Comparison of ENCODE assay signal across 12 cellular contexts in genomic region chr9:136617746-136618577, GRCh38. TPM values are rescaled to one million over a fixed set of nuclear protein-coding genes. Genes with fewer than 3 reads are reported as not detected.
DNase-seq lines count a peak whose midpoint lies in the region; ATAC-seq and TF ChIP-seq lines count a peak whose summit lies in the region.
"Had no signal": no experiment of that assay in that cellular context is flagged by ENCODE, and none has a peak within 500 bp of the region (broad histone marks: within the 10 kb centered on the region; RNA-seq: fewer than 3 reads in every experiment).

No MANE protein-coding gene starts in this region.

- H2BK120ac ChIP-seq in neuronal stem cell (ENCODE audit: low read depth, low read length), result peak overlapping the region; percentile 81

- no peaks in the 10 kb centered on the region for H3K36me3 Mint-ChIP-seq in dendritic cell treated with granulocyte-macrophage colony-stimulating factor and Interleukin-4, amounts not matched to agents 40 ng/mL and 50 ng/mL, for 4 days (ENCODE audit: low read depth)
- H3K36me3 Mint-ChIP-seq: activated CD4-positive, alpha-beta memory T cell treated with anti-CD3 and anti-CD28 coated beads for 36 hours had no signal

- TF ChIP-seq CTCF in DND-41 (IDR thresholded peaks at IDR 0.05; ENCODE audit: borderline replicate concordance, extremely low read depth, low read length, poor library complexity, severe bottlenecking), result no peak

- H2BK12ac ChIP-seq in neuronal stem cell (ENCODE audit: low read length), result peak overlapping the region; percentile 97

- peak overlapping the region; percentile 71 for H3K14ac ChIP-seq in neuronal stem cell (ENCODE audit: low read length)

- no peak overlapping the region for H3K4me2 ChIP-seq in DND-41 (ENCODE audit: insufficient read depth, low read length)
- peak overlapping the region; percentile 40 for H3K4me2 ChIP-seq in Karpas-422 (ENCODE audit: low read depth, low read length, poor library complexity, severe bottlenecking)
- H3K4me2 ChIP-seq in neuronal stem cell (ENCODE audit: insufficient read depth, low read length, poor library complexity, severe bottlenecking), result no peak overlapping the region

- H2AK5ac ChIP-seq in neuronal stem cell (ENCODE audit: low read depth, low read length), result peak overlapping the region; percentile 100

- H3K36me3 ChIP-seq in DND-41 (ENCODE audit: insufficient read depth, low read length) (no peaks in the 10 kb centered on the region), Karpas-422 (ENCODE audit: insufficient read depth, low read length) (no peaks in the 10 kb centered on the region), neuronal stem cell (replicated peaks in 1 of 2; ENCODE audit: control insufficient read depth in 2 of 2, insufficient read depth in 2 of 2, low read length in 2 of 2) (no peaks in the 10 kb centered on the region), H7 (replicated peaks; ENCODE audit: control insufficient read depth, insufficient read depth, low read length) (no peaks in the 10 kb centered on the region)
- H3K36me3 ChIP-seq: gastroesophageal sphincter had no signal

- no peak overlapping the region for H4K8ac ChIP-seq in neuronal stem cell (ENCODE audit: low read depth, low read length)

- DNase-seq in DND-41 (no peak), Karpas-422 (no peak), neuronal stem cell (ENCODE audit: low spot score) (no peak), H7 (no peak), NCI-H2081 (lab: John Stamatoyannopoulos, UW) (no peak)
- DNase-seq: activated CD4-positive, alpha-beta memory T cell treated with anti-CD3 and anti-CD28 coated beads for 36 hours; activated gamma-delta T cell; NCI-H524 treated with DMSO at 0.1 percent for 48 hours had no signal

- H3K9me3 Mint-ChIP-seq in dendritic cell treated with granulocyte-macrophage colony-stimulating factor and Interleukin-4, amounts not matched to agents 40 ng/mL and 50 ng/mL, for 4 days, result no peaks in the 10 kb centered on the region
- H3K9me3 Mint-ChIP-seq: activated CD4-positive, alpha-beta memory T cell treated with anti-CD3 and anti-CD28 coated beads for 36 hours had no signal

- no peaks in the 10 kb centered on the region for H3K9me2 ChIP-seq in Karpas-422 (replicated peaks; ENCODE audit: insufficient read depth, low read length)

- H3K79me2 ChIP-seq in DND-41 (ENCODE audit: insufficient read depth, low read length), result peaks cover 4% of the 10 kb centered on the region
- H3K79me2 ChIP-seq in Karpas-422 (ENCODE audit: low read length), result no peaks in the 10 kb centered on the region

- H3K4me1 Mint-ChIP-seq in dendritic cell treated with granulocyte-macrophage colony-stimulating factor and Interleukin-4, amounts not matched to agents 40 ng/mL and 50 ng/mL, for 4 days (ENCODE audit: low read depth), result peaks cover 71% of the 10 kb centered on the region

- peak overlapping the region; percentile 87 for H3K18ac ChIP-seq in neuronal stem cell (ENCODE audit: low read length)

- H3K27me3 Mint-ChIP-seq in dendritic cell treated with granulocyte-macrophage colony-stimulating factor and Interleukin-4, amounts not matched to agents 40 ng/mL and 50 ng/mL, for 4 days, result peaks cover 43% of the 10 kb centered on the region

- H3K27ac Mint-ChIP-seq in dendritic cell treated with granulocyte-macrophage colony-stimulating factor and Interleukin-4, amounts not matched to agents 40 ng/mL and 50 ng/mL, for 4 days, result peak overlapping the region; percentile 71
- H3K27ac Mint-ChIP-seq: activated CD4-positive, alpha-beta memory T cell treated with anti-CD3 and anti-CD28 coated beads for 36 hours had no signal

- H3K79me1 ChIP-seq in neuronal stem cell (ENCODE audit: low read depth, low read length), result peaks cover 2% of the 10 kb centered on the region

- H4K20me1 ChIP-seq in DND-41 (ENCODE audit: insufficient read depth, low read length), result no peaks in the 10 kb centered on the region
- H4K20me1 ChIP-seq in Karpas-422 (ENCODE audit: insufficient read depth, low read depth, low read length), result no peaks in the 10 kb centered on the region; the same call in 1 of the 2 replicates

- H3K4me3 ChIP-seq in DND-41 (ENCODE audit: low read depth in 1 of 2, low read length in 2 of 2) (no peak overlapping the region), Karpas-422 (ENCODE audit: low read length) (no peak overlapping the region; the same call in 1 of the 2 replicates), neuronal stem cell (ENCODE audit: low read length in 2 of 2) (no peak overlapping the region), H7 (ENCODE audit: insufficient read depth, low read depth, low read length) (no peak overlapping the region)
- H3K4me3 ChIP-seq: gastroesophageal sphincter had no signal

- no peak overlapping the region for H2AFZ ChIP-seq in DND-41 (ENCODE audit: low read depth, low read length)
- H2AFZ ChIP-seq in Karpas-422 (ENCODE audit: low read length), result no peak overlapping the region
- H2AFZ ChIP-seq in neuronal stem cell (ENCODE audit: low read length), result peak overlapping the region; percentile 12

- H3K9me3 ChIP-seq in DND-41 (ENCODE audit: insufficient read depth, low read length, severe bottlenecking) (no peaks in the 10 kb centered on the region), Karpas-422 (ENCODE audit: low read length) (no peaks in the 10 kb centered on the region), neuronal stem cell (replicated peaks in 1 of 2; ENCODE audit: control insufficient read depth in 2 of 2, insufficient read depth in 1 of 2, low read depth in 1 of 2, low read length in 2 of 2) (no peaks in the 10 kb centered on the region)
- H3K9me3 ChIP-seq: gastroesophageal sphincter had no signal

- no peaks in the 10 kb centered on the region for H3K27me3 ChIP-seq in DND-41 (ENCODE audit: insufficient read depth, low read length, poor library complexity)
- no peaks in the 10 kb centered on the region for H3K27me3 ChIP-seq in Karpas-422 (ENCODE audit: low read length)
- H3K27me3 ChIP-seq in neuronal stem cell (ENCODE audit: control insufficient read depth in 3 of 3, insufficient read depth in 3 of 3, low read depth in 1 of 3, low read length in 3 of 3), result no peaks in the 10 kb centered on the region
- H3K27me3 ChIP-seq in H7 (ENCODE audit: control insufficient read depth, insufficient read depth, low read length), result no peaks in the 10 kb centered on the region
- H3K27me3 ChIP-seq: gastroesophageal sphincter had no signal

- H3K9ac ChIP-seq in DND-41 (ENCODE audit: low read depth, low read length), result peak overlapping the region; percentile 26; the same call in 1 of the 2 replicates
- H3K9ac ChIP-seq in Karpas-422 (ENCODE audit: low read length), result peak overlapping the region; percentile 24
- H3K9ac ChIP-seq in neuronal stem cell (ENCODE audit: low read depth, low read length, poor library complexity), result no peak overlapping the region

- peak overlapping the region; percentile 94 for H2BK5ac ChIP-seq in neuronal stem cell (ENCODE audit: low read length)

- H3K4ac ChIP-seq in neuronal stem cell (ENCODE audit: low read length), result peak overlapping the region; percentile 76

- peak overlapping the region; percentile 100 for H2BK15ac ChIP-seq in neuronal stem cell (ENCODE audit: low read length)

- no CpG with 5 or more reads among the region's 26 CpGs for WGBS in neuronal stem cell (ENCODE audit: extremely low coverage in 2 of 2, insufficient read length in 2 of 2, insufficient replicate concordance in 1 of 2), 2 donors

- H3K4me3 Mint-ChIP-seq in dendritic cell treated with granulocyte-macrophage colony-stimulating factor and Interleukin-4, amounts not matched to agents 40 ng/mL and 50 ng/mL, for 4 days, result no peak overlapping the region
- H3K4me3 Mint-ChIP-seq: activated CD4-positive, alpha-beta memory T cell treated with anti-CD3 and anti-CD28 coated beads for 36 hours had no signal

- peaks cover 51% of the 10 kb centered on the region for H3K4me1 ChIP-seq in DND-41 (ENCODE audit: insufficient read depth, low read length)
- H3K4me1 ChIP-seq in Karpas-422 (ENCODE audit: low read length), result peaks cover 19% of the 10 kb centered on the region
- H3K4me1 ChIP-seq in neuronal stem cell (ENCODE audit: control insufficient read depth in 2 of 2, insufficient read depth in 1 of 2, low read depth in 1 of 2, low read length in 2 of 2), result peaks cover 11 to 49% of the 10 kb centered on the region in 2 donors

- intact Hi-C loops in dendritic cell treated with granulocyte-macrophage colony-stimulating factor and Interleukin-4, amounts not matched to agents 40 ng/mL and 50 ng/mL, for 4 days (cut with micrococcal nuclease), result loop anchor here (5.0 kb wide), 1 partner anchor 86 kb away; no protein-coding TSS in a partner anchor

- no peak overlapping the region for H4K91ac ChIP-seq in neuronal stem cell (ENCODE audit: low read depth, low read length, poor library complexity)

- H3K27ac ChIP-seq in DND-41 (ENCODE audit: low read length), result peak overlapping the region; percentile 73
- no peak overlapping the region for H3K27ac ChIP-seq in Karpas-422 (ENCODE audit: low read length)
- no peak overlapping the region for H3K27ac ChIP-seq in neuronal stem cell (replicated peaks; ENCODE audit: low read length)
- H3K27ac ChIP-seq: gastroesophageal sphincter had no signal

- ATAC-seq in DND-41 (ENCODE audit: insufficient read depth, low read depth) (peak; percentile 17; the same call in 2 of the 3 replicates), HG02884 (IDR thresholded peaks at IDR 0.05; ENCODE audit: unreplicated experiment) (no peak)
- ATAC-seq: right cardiac atrium had no signal

- H3K23ac ChIP-seq in neuronal stem cell (ENCODE audit: low read depth, low read length, poor library complexity), result peak overlapping the region; percentile 12

RNA-seq across cellular contexts. Expression of gene EGFL7, which starts 44.8 kb away (rescaled TPM):
- total RNA-seq in Karpas-422 (2014; rRNA removed; shearing (Covaris generic); ENCODE audit: low replicate concordance), result not detected in 2 replicates
- polyA plus RNA-seq in neuronal stem cell (2013, experiment 1 of 2), result 33.1 TPM
- polyA plus RNA-seq in neuronal stem cell (2013, experiment 2 of 2), result 32.0 TPM
- 68.5 and 87.3 TPM in 2 replicates for total RNA-seq in H7 (2014; rRNA removed; shearing (Covaris generic))

Comparison
In these comparisons a context has a peak if more than half of its experiments do, and no peak if none do; other contexts are left out.
1. RNA of gene EGFL7, which starts 44.8 kb away (total RNA-seq): 68.5 to 87.3 TPM in H7; not detected in Karpas-422; every median in the first group is over 10 times any median in the second.